Comparison of ENCODE assay signal across 8 cellular contexts in genomic region chr12:51217133-51217967, GRCh38. TPM values are rescaled to one million over a fixed set of nuclear protein-coding genes. Genes with fewer than 3 reads are reported as not detected.
DNase-seq lines count a peak whose midpoint lies in the region; ATAC-seq, FAIRE-seq and TF ChIP-seq lines count a peak whose summit lies in the region.

No MANE protein-coding gene starts in this region.

- H3K27me3 ChIP-seq in Panc1 (ENCODE audit: control insufficient read depth, insufficient read depth, low read length), result no peaks in the 10 kb centered on the region
- peaks cover 13% of the 10 kb centered on the region for H3K27me3 ChIP-seq in neutrophil

- no peaks in the 10 kb centered on the region for H3K36me3 ChIP-seq in Panc1 (ENCODE audit: control insufficient read depth, insufficient read depth, low read length)
- no peaks in the 10 kb centered on the region for H3K36me3 ChIP-seq in neutrophil

- POLR2A ChIA-PET in Panc1 (lab: Charles Lee), result interaction anchor here (0.5 to 1.3 kb wide), 4 partner anchors 13 to 237 kb away, joined by 3 to 9 read pairs (median 6); no protein-coding TSS in a partner anchor

- ATAC-seq in GM18498 (IDR thresholded peaks at IDR 0.05; ENCODE audit: unreplicated experiment) (peak; percentile 56), HG02798 (IDR thresholded peaks at IDR 0.05; ENCODE audit: poor library complexity, unreplicated experiment) (peak; percentile 51), Panc1 (peak; percentile 62)

- H3K4me3 ChIP-seq in Panc1 (ENCODE audit: low read depth in 2 of 2, low read length in 2 of 2), result peak overlapping the region; percentile 52 to 85
- H3K4me3 ChIP-seq in neutrophil (ENCODE audit: low read depth in 1 of 2, low read length in 1 of 2), result peak overlapping the region; percentile 85 to 87

- H3K27ac ChIP-seq in Panc1 (ENCODE audit: low read length) (no peak overlapping the region; the same call in 1 of the 2 replicates), neutrophil (peak overlapping the region; percentile 71)

- no TSS peak for BruUV-seq in Panc1 (replicated peaks; lab: Mats Ljungman, UMichigan)

- CTCF ChIA-PET in Panc1 (lab: Charles Lee), result interaction anchor here (0.6 to 1.5 kb wide), 5 partner anchors 13 to 804 kb away, joined by 3 to 11 read pairs (median 7); no protein-coding TSS in a partner anchor

- no peak for DNase-seq in Panc1 (ENCODE audit: low read depth, low spot score)
- peak in 3 of 4 experiments; percentile 31 to 63 (median 50) for DNase-seq in activated naive CD4-positive, alpha-beta T cell (lab: John Stamatoyannopoulos, UW)
- peak; percentile 78 to 79 for DNase-seq in frontal cortex (ENCODE audit: low spot score in 2 of 2)
- DNase-seq in ureter (ENCODE audit: low spot score), result peak; percentile 59
- no peak for DNase-seq in COR-L47 (lab: John Stamatoyannopoulos, UW)

- TF ChIP-seq CTCF in Panc1 (IDR thresholded peaks at IDR 0.05), result peak; percentile 4; the same call in 1 of the 2 replicates
- TF ChIP-seq CTCF in neutrophil (IDR thresholded peaks at IDR 0.05), result peak; percentile 9

- H3K4me1 ChIP-seq in Panc1 (ENCODE audit: control insufficient read depth, insufficient read depth, low read length) (peaks cover 11% of the 10 kb centered on the region), neutrophil (ENCODE audit: control insufficient read depth in 1 of 2, insufficient read depth in 1 of 2, low read depth in 1 of 2, low read length in 1 of 2) (peaks cover 9 to 11% of the 10 kb centered on the region in 2 experiments)

- H3K9me3 ChIP-seq in Panc1 (ENCODE audit: control insufficient read depth, insufficient read depth, low read depth, low read length), result no peaks in the 10 kb centered on the region
- H3K9me3 ChIP-seq in neutrophil, result no peaks in the 10 kb centered on the region

- no peak for FAIRE-seq in frontal cortex (lab: Jason Lieb, UNC)

- in situ Hi-C loops in Panc1 (cut with HindIII; ENCODE audit: low pct_unique_long_range_greater_than_20kb, low sequenced_read_pairs), result no loop called here

- intact Hi-C loops in Panc1 (cut with micrococcal nuclease; ENCODE audit: unreplicated experiment), result loop anchor here (5.0 kb wide), 1 partner anchor 135 kb away; the partner anchor contains the start of gene CSRNP2

RNA-seq across cellular contexts. Expression of gene POU6F1, which starts 0.5 kb away (rescaled TPM):
- 3.1 TPM for total RNA-seq in Panc1 (2021; ENCODE audit: unreplicated experiment)
- 2.1 TPM for polyA plus RNA-seq in Panc1 (2012; ENCODE audit: insufficient read length)
- 9.0 TPM for total RNA-seq in frontal cortex
- 19.8 TPM for total RNA-seq in ureter

RNA-seq across cellular contexts. Expression of gene DAZAP2, which starts 21.3 kb away (rescaled TPM):
- total RNA-seq in Panc1 (2021; ENCODE audit: unreplicated experiment) (197 TPM), frontal cortex (34.2 TPM), ureter (221 TPM)
- 269 TPM for polyA plus RNA-seq in Panc1 (2012; ENCODE audit: insufficient read length)

RNA-seq across cellular contexts. Expression of gene TFCP2, which starts 44.4 kb away (rescaled TPM):
- total RNA-seq in Panc1 (2021; ENCODE audit: unreplicated experiment) (33.9 TPM), frontal cortex (15.1 TPM), ureter (45.5 TPM)
- 28.7 TPM for polyA plus RNA-seq in Panc1 (2012; ENCODE audit: insufficient read length)

RNA-seq across cellular contexts. Expression of gene SMAGP, which starts 52.9 kb away (rescaled TPM):
- 2.4 TPM for total RNA-seq in Panc1 (2021; ENCODE audit: unreplicated experiment)
- 3.3 TPM for polyA plus RNA-seq in Panc1 (2012; ENCODE audit: insufficient read length)
- total RNA-seq in frontal cortex, result 0.82 TPM
- 52.7 TPM for total RNA-seq in ureter

Comparison
In these comparisons a context has a peak if more than half of its experiments do, and no peak if none do; other contexts are left out.
1. DNase-seq: peak in activated naive CD4-positive, alpha-beta T cell (3 of 4), frontal cortex (2 of 2) and ureter (single experiment); none in Panc1 (single experiment) and COR-L47 (single experiment).
2. Peak in every context shown above with its lines, with median percentiles within 50 percentile points of each other: ATAC-seq.